In the genomic region with DNA sequence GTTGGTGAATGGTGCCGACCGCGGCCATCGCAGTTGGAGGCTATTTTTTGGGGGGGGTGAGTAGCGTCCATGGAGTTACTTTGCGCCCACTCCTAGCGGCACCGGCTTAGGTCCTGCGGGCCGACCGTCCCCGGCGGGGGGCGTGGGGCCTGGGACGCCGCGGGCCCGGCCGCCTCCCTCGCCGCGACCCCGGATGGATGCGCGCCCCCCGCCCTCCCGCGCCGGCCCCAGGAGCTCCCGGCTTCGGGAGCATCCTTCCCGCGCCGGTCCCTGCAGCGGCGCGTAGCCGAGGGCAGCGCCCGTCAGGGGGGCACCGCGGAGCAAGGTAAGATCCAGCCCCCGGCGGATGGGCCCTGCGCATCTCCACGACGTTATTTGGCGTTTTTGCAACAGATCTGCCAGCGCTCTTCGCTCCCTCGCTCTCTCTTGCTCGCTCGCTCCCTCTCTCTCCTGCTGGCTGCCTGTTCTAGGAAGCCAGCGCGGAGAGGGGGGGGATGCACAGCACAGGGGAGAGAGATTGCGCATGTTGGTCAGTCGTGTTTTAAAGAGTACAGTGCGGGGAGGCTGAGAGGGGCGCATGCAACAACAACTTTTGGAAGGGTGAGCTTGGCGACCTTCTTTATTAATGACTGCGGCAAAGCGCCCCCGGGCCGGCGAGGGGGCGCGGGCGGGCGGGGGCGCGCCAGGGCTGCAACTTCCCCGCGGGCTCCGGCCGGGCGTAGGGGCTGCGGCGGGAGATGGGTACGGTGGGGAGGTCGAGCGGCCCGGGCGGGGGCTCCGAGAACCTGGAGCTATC, we compare ENCODE assay signal across 8 cellular contexts. TPM values are rescaled to one million over a fixed set of nuclear protein-coding genes. Genes with fewer than 3 reads are reported as not detected.
DNase-seq lines count a peak whose midpoint lies in the region; ATAC-seq and TF ChIP-seq lines count a peak whose summit lies in the region.

No MANE protein-coding gene starts in this region.

- peaks cover 30% of the 10 kb centered on the region for H3K4me1 Mint-ChIP-seq in osteocyte (ENCODE audit: unreplicated experiment)

- 0 to 1% (median 1%) methylated on average over 65 to 83 of the region's 84 CpGs for WGBS in adipose tissue, 3 donors

- H3K4me1 ChIP-seq in upper lobe of right lung, result peaks cover 42% of the 10 kb centered on the region

- DNase-seq in AG08396 (ENCODE audit: low spot score), result peak; percentile 80
- peak; percentile 76 for DNase-seq in LHCN-M2 (ENCODE audit: low read depth)
- DNase-seq in Right ventricle myocardium superior, result peak; percentile 87
- DNase-seq in osteocyte (ENCODE audit: extremely low spot score, unreplicated experiment), result no peak
- peak; percentile 87 for DNase-seq in upper lobe of right lung

- intact Hi-C loops in Right ventricle myocardium superior (cut with DNase I) (loop anchor here (2.0 to 5.0 kb wide), 5 partner anchors 51 to 154 kb away; a partner anchor contains a TSS), upper lobe of right lung (cut with DNase I) (no loop called here)

- H3K27ac ChIP-seq in adipose tissue (ENCODE audit: low read depth, low read length) (peak overlapping the region; percentile 92), upper lobe of right lung (peak overlapping the region; percentile 99)

- no peaks in the 10 kb centered on the region for H3K9me3 Mint-ChIP-seq in osteocyte (ENCODE audit: unreplicated experiment)

- H3K27ac Mint-ChIP-seq in osteocyte (ENCODE audit: unreplicated experiment), result peak overlapping the region; percentile 74

- peaks cover 14% of the 10 kb centered on the region for H3K27me3 Mint-ChIP-seq in osteocyte (ENCODE audit: unreplicated experiment)

- no peaks in the 10 kb centered on the region for H3K36me3 Mint-ChIP-seq in osteocyte (ENCODE audit: unreplicated experiment)

- TF ChIP-seq CTCF in osteocyte (IDR thresholded peaks at IDR 0.05), result no peak
- no peak for TF ChIP-seq CTCF in upper lobe of right lung (IDR thresholded peaks at IDR 0.05)

- no peaks in the 10 kb centered on the region for H3K27me3 ChIP-seq in upper lobe of right lung

- no peaks in the 10 kb centered on the region for H3K9me3 ChIP-seq in upper lobe of right lung

- peak; percentile 14 for ATAC-seq in GM19324 (IDR thresholded peaks at IDR 0.05; ENCODE audit: low FRiP score, unreplicated experiment)
- ATAC-seq in SK-N-SH treated with all-trans-retinoic acid at 6 μM for 48 hours, result peak; percentile 12
- ATAC-seq in Right ventricle myocardium superior (ENCODE audit: poor library complexity), result peak; percentile 19
- peak; percentile 21 for ATAC-seq in upper lobe of right lung

- peak overlapping the region; percentile 90 for H3K4me3 Mint-ChIP-seq in osteocyte (ENCODE audit: unreplicated experiment)

- H3K4me3 ChIP-seq in upper lobe of right lung, result peak overlapping the region; percentile 81

- no peaks in the 10 kb centered on the region for H3K36me3 ChIP-seq in upper lobe of right lung

TF ChIP-seq in SK-N-SH treated with all-trans-retinoic acid at 6 μM for 48 hours, 23 proteins besides CTCF, POLR2A, EP300 and RAD21:
- TF ChIP-seq ARNTL (CRISPR knock-in tag; IDR thresholded peaks at IDR 0.05; ENCODE audit: borderline replicate concordance, low read depth), result no peak
- TF ChIP-seq ZFP3 (CRISPR knock-in tag; IDR thresholded peaks at IDR 0.05), result 0 out of 2 replicates have a peak, but pooled peaks have one; percentile 15

RNA-seq across cellular contexts. Expression of a gene that starts 0.4 kb away (rescaled TPM):
- total RNA-seq in LHCN-M2 (2014; rRNA removed) (34.0 and 34.4 TPM in 2 replicates), Right ventricle myocardium superior (25.9 TPM), osteocyte (26.6 and 32.4 TPM in 2 replicates), upper lobe of right lung (86.7 TPM)
- 12.3 TPM for polyA plus RNA-seq in LHCN-M2 (2012)
- polyA plus RNA-seq in adipose tissue, result 10 to 100 TPM; 12.5 to 17.9 (median 13.2) TPM
